Comparison of ENCODE assay signal across 1 cellular context in genomic region chr9:93566408-93567270, GRCh38.
TF ChIP-seq lines count a peak whose summit lies in the region.

No MANE protein-coding gene starts in this region.

TF ChIP-seq in HepG2, 621 proteins besides CTCF, POLR2A, EP300 and RAD21 (continued from another document and continues in another):
- TF ChIP-seq ZNF710 (CRISPR knock-in tag; IDR thresholded peaks at IDR 0.05; ENCODE audit: borderline replicate concordance) (peak; percentile 88), ATF1 (CRISPR knock-in tag; IDR thresholded peaks at IDR 0.05) (no peak), NFKBIZ (CRISPR knock-in tag; IDR thresholded peaks at IDR 0.05) (0 out of 2 replicates have a peak, but pooled peaks have one; percentile 51), ZSCAN20 (CRISPR knock-in tag; IDR thresholded peaks at IDR 0.05; ENCODE audit: borderline replicate concordance) (peak; percentile 87; the same call in 1 of the 2 replicates), UBTF (CRISPR knock-in tag; IDR thresholded peaks at IDR 0.05) (peak; percentile 87), ZSCAN9 (CRISPR knock-in tag; IDR thresholded peaks at IDR 0.05; ENCODE audit: borderline replicate concordance) (peak; percentile 39; the same call in 1 of the 2 replicates), PAX8 (CRISPR knock-in tag; IDR thresholded peaks at IDR 0.05; ENCODE audit: borderline replicate concordance) (peak; percentile 79; the same call in 1 of the 2 replicates), PBX3 (CRISPR knock-in tag; IDR thresholded peaks at IDR 0.05; ENCODE audit: borderline replicate concordance) (0 out of 2 replicates have a peak, but pooled peaks have one; percentile 44), KAT7 (CRISPR knock-in tag; IDR thresholded peaks at IDR 0.05; ENCODE audit: borderline replicate concordance) (peak; percentile 81; the same call in 1 of the 2 replicates), ZEB1 (IDR thresholded peaks at IDR 0.05; ENCODE audit: insufficient replicate concordance, low read depth) (peak; percentile 56), ZNF607 (CRISPR knock-in tag; IDR thresholded peaks at IDR 0.05; ENCODE audit: borderline replicate concordance) (no peak; the same call in 1 of the 2 replicates), CAMTA2 (CRISPR knock-in tag; IDR thresholded peaks at IDR 0.05; ENCODE audit: borderline replicate concordance) (peak; percentile 40), PHF21A (CRISPR knock-in tag; IDR thresholded peaks at IDR 0.05) (peak; percentile 61), CSRNP1 (CRISPR knock-in tag; IDR thresholded peaks at IDR 0.05) (peak; percentile 83; the same call in 1 of the 2 replicates), HNF1B (CRISPR knock-in tag; IDR thresholded peaks at IDR 0.05) (peak; percentile 42), ZBTB42 (CRISPR knock-in tag; IDR thresholded peaks at IDR 0.05) (peak; percentile 80; the same call in 1 of the 2 replicates), GABPB1 (CRISPR knock-in tag; IDR thresholded peaks at IDR 0.05) (peak; percentile 90), ZNF580 (CRISPR knock-in tag; IDR thresholded peaks at IDR 0.05; ENCODE audit: borderline replicate concordance, low read depth) (peak; percentile 66; the same call in 1 of the 2 replicates), ZNF605 (CRISPR knock-in tag; IDR thresholded peaks at IDR 0.05) (peak; percentile 62), MIER3 (CRISPR knock-in tag; IDR thresholded peaks at IDR 0.05; ENCODE audit: borderline replicate concordance) (0 out of 2 replicates have a peak, but pooled peaks have one; percentile 13), SMARCC2 (IDR thresholded peaks at IDR 0.05) (no peak), KLF16 (CRISPR knock-in tag; IDR thresholded peaks at IDR 0.05) (peak in 1 of 2 experiments; percentile 80; a peak in 2 of 4 replicates), ZNF329 (CRISPR knock-in tag; IDR thresholded peaks at IDR 0.05; ENCODE audit: low read depth) (peak; percentile 43; the same call in 1 of the 2 replicates), KDM3A (CRISPR knock-in tag; IDR thresholded peaks at IDR 0.05; ENCODE audit: low read depth) (peak; percentile 47; the same call in 1 of the 2 replicates), NFE2L1 (CRISPR knock-in tag; IDR thresholded peaks at IDR 0.05; ENCODE audit: borderline replicate concordance) (no peak), TFE3 (CRISPR knock-in tag; IDR thresholded peaks at IDR 0.05) (0 out of 2 replicates have a peak, but pooled peaks have one; percentile 17), RBFOX2 (IDR thresholded peaks at IDR 0.05; ENCODE audit: low read depth, low read length) (peak; percentile 88), ZNF564 (CRISPR knock-in tag; IDR thresholded peaks at IDR 0.05) (no peak), ZNF572 (CRISPR knock-in tag; IDR thresholded peaks at IDR 0.05) (peak; percentile 57; the same call in 1 of the 2 replicates), STAG1 (CRISPR knock-in tag; IDR thresholded peaks at IDR 0.05) (peak; percentile 75), ZNF816 (CRISPR knock-in tag; IDR thresholded peaks at IDR 0.05; ENCODE audit: borderline replicate concordance) (peak; percentile 76; the same call in 1 of the 2 replicates), PAXIP1 (CRISPR knock-in tag; conservative IDR thresholded peaks at IDR 0.05) (no peak), ZNF124 (CRISPR knock-in tag; IDR thresholded peaks at IDR 0.05) (no peak), ZMYM2 (CRISPR knock-in tag; IDR thresholded peaks at IDR 0.05) (0 out of 2 replicates have a peak, but pooled peaks have one; percentile 33), ETV6 (CRISPR knock-in tag; conservative IDR thresholded peaks at IDR 0.05) (0 out of 2 replicates have a peak, but pooled peaks have one; percentile 38), ZNF205 (CRISPR knock-in tag; IDR thresholded peaks at IDR 0.05) (peak; percentile 76), GZF1 (CRISPR knock-in tag; IDR thresholded peaks at IDR 0.05) (no peak), TCF7L2 (IDR thresholded peaks at IDR 0.05; ENCODE audit: low read depth, low read length) (no peak), ZNF362 (CRISPR knock-in tag; IDR thresholded peaks at IDR 0.05; ENCODE audit: borderline replicate concordance) (no peak; the same call in 1 of the 2 replicates), MAFF (IDR thresholded peaks at IDR 0.05; ENCODE audit: low read depth, low read length) (no peak), KDM5A (IDR thresholded peaks at IDR 0.05; ENCODE audit: borderline replicate concordance, low read length) (0 out of 2 replicates have a peak, but pooled peaks have one; percentile 53), ZBTB7B (CRISPR knock-in tag; IDR thresholded peaks at IDR 0.05) (peak; percentile 71; the same call in 1 of the 2 replicates), ERF (CRISPR knock-in tag; IDR thresholded peaks at IDR 0.05) (peak; percentile 90), HINFP (CRISPR knock-in tag; IDR thresholded peaks at IDR 0.05; ENCODE audit: low read depth) (peak; percentile 77; the same call in 1 of the 2 replicates), RBM39 (IDR thresholded peaks at IDR 0.05; ENCODE audit: low read depth, low read length, poor library complexity, severe bottlenecking) (peak; percentile 87), ZFP1 (CRISPR knock-in tag; IDR thresholded peaks at IDR 0.05) (no peak), ZNF552 (CRISPR knock-in tag; IDR thresholded peaks at IDR 0.05; ENCODE audit: borderline replicate concordance) (no peak), SMAD3 (CRISPR knock-in tag; IDR thresholded peaks at IDR 0.05) (peak; percentile 56; the same call in 1 of the 2 replicates)
